ENCODE assay signal across 29 cellular contexts in the genomic region with DNA sequence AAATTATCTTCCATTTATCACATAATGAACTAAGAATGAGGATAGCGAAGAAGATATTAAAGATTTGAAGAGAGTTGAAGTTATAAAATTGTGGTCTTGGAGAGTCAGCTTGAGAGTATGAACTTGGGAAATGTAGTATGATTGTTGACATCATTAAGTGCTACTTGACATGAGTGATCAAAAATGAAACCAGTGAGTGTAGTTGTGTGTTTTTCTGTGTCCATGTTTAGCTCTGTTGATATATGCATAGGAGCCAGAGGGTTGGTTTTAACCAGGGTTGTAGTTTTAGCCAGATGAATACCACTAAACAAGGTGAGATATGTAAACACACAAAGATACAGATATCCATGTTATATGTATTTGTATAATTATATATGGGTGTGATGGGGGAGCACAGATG.
"Had no signal": no experiment of that assay in that cellular context is flagged by ENCODE, and none has a peak within 500 bp of the region (broad histone marks: within the 10 kb centered on the region; RNA-seq: fewer than 3 reads in every experiment).

No MANE protein-coding gene starts in this region.

- H3K4me3 Mint-ChIP-seq: activated CD4-positive, alpha-beta memory T cell treated with anti-CD3 and anti-CD28 coated beads for 36 hours; activated T-helper 1 cell treated with anti-CD3 and anti-CD28 coated beads, Interleukin-12 subunit alpha, Interleukin-12 subunit beta, Interleukin-2, Interleukin-4 antibody, amounts not matched to agents 30 ng/mL and 10 ng/mL and 1 ng/mL, durations not matched to agents 14 hours and 24 hours and 36 hours; neural crest cell; stimulated activated naive B cell treated with anti-CD40 and anti-IgM and Interleukin-4, amounts not matched to agents 10 μg/mL and 1 μg/mL and 100 μg/mL, for 72 hours had no signal

- ATAC-seq: esophagus mucosa; left colon; naive thymus-derived CD8-positive, alpha-beta T cell; psoas muscle; stimulated activated naive B cell treated with anti-CD40 and anti-IgM and Interleukin-4, amounts not matched to agents 10 μg/mL and 1 μg/mL and 100 μg/mL, for 72 hours had no signal

- H3K36me3 ChIP-seq: uterus had no signal

- H3K27me3 Mint-ChIP-seq: activated CD4-positive, alpha-beta memory T cell treated with anti-CD3 and anti-CD28 coated beads for 36 hours; naive thymus-derived CD8-positive, alpha-beta T cell; stimulated activated naive B cell treated with anti-CD40 and anti-IgM and Interleukin-4, amounts not matched to agents 10 μg/mL and 1 μg/mL and 100 μg/mL, for 72 hours had no signal

- H3K9ac ChIP-seq: parathyroid adenoma had no signal

- H3K27ac ChIP-seq: parathyroid adenoma, psoas muscle, right atrium auricular region, tibial nerve, uterus, VCaP had no signal

- H3K4me1 ChIP-seq: parathyroid adenoma had no signal

- H3K27me3 ChIP-seq: right atrium auricular region, tibial nerve, uterus had no signal

- H3K9me3 Mint-ChIP-seq: activated CD4-positive, alpha-beta memory T cell treated with anti-CD3 and anti-CD28 coated beads for 36 hours; activated T-helper 1 cell treated with anti-CD3 and anti-CD28 coated beads, Interleukin-12 subunit alpha, Interleukin-12 subunit beta, Interleukin-2, Interleukin-4 antibody, amounts not matched to agents 30 ng/mL and 10 ng/mL and 1 ng/mL, durations not matched to agents 14 hours and 24 hours and 36 hours; naive thymus-derived CD8-positive, alpha-beta T cell; neural crest cell; stimulated activated naive B cell treated with anti-CD40 and anti-IgM and Interleukin-4, amounts not matched to agents 10 μg/mL and 1 μg/mL and 100 μg/mL, for 72 hours had no signal

- FAIRE-seq: kidney, TTC549 had no signal

- H3K27ac Mint-ChIP-seq: activated CD4-positive, alpha-beta memory T cell treated with anti-CD3 and anti-CD28 coated beads for 36 hours; activated T-helper 1 cell treated with anti-CD3 and anti-CD28 coated beads, Interleukin-12 subunit alpha, Interleukin-12 subunit beta, Interleukin-2, Interleukin-4 antibody, amounts not matched to agents 30 ng/mL and 10 ng/mL and 1 ng/mL, durations not matched to agents 14 hours and 24 hours and 36 hours; stimulated activated naive B cell treated with anti-CD40 and anti-IgM and Interleukin-4, amounts not matched to agents 10 μg/mL and 1 μg/mL and 100 μg/mL, for 72 hours had no signal

- H2AFZ ChIP-seq: parathyroid adenoma had no signal

- H3K4me3 ChIP-seq: psoas muscle, right atrium auricular region, smooth muscle cell, tibial nerve, uterus had no signal

- H3K9me3 ChIP-seq: psoas muscle, right atrium auricular region, tibial nerve, uterus had no signal

- DNase-seq: activated CD4-positive, alpha-beta memory T cell treated with anti-CD3 and anti-CD28 coated beads for 36 hours; activated CD4-positive, alpha-beta T cell treated with anti-CD3 and anti-CD28 coated beads for 48 hours; activated gamma-delta T cell; amygdala; caudate nucleus; foreskin fibroblast; head of caudate nucleus; hippocampal formation; kidney; left colon; mesenchymal stem cell; naive thymus-derived CD8-positive, alpha-beta T cell; nucleus accumbens; psoas muscle; stimulated activated CD4-positive, alpha-beta T cell treated with anti-CD3 and anti-CD28 coated beads, Interleukin-1b, Interleukin-23, amount 100 ng/mL, for 48 hours; stimulated activated CD4-positive, alpha-beta T cell treated with anti-CD3 and anti-CD28 coated beads, Interleukin-4, amount 100 ng/mL, for 4 hours; stimulated activated CD8-positive, alpha-beta memory T cell treated with anti-CD3 and anti-CD28 coated beads, Interleukin-4, amount 100 ng/mL, for 48 hours; stimulated activated naive B cell treated with anti-CD40 and anti-IgM and Interleukin-4, amounts not matched to agents 10 μg/mL and 1 μg/mL and 100 μg/mL, for 72 hours; T-helper 1 cell; uterus had no signal

- H3K4me2 ChIP-seq: smooth muscle cell had no signal
